ENCODE assay signal across 1 cellular context in the genomic region with DNA sequence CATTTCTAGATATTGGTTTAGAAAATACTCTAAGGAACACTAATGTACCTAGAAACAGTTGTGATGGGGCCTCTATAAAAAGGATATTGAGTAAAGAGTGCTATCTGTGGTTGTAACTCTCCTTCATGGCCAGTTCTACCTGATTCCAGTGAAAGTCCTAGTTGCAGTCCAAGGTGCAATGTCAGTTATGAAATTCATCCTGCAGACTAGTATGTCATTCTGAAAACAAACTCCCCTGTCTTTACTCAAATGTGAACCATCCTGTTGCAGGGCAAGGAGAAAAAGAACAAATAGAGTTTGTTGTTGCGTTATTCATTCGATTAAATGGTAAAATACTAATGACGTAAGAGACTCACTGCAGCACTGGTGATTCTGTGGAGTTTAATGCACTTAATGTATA.
TF ChIP-seq lines count a peak whose summit lies in the region.

No MANE protein-coding gene starts in this region.

TF ChIP-seq in HepG2, 621 proteins besides CTCF, POLR2A, EP300 and RAD21 (continued from another document):
- no peak for TF ChIP-seq RARG (CRISPR knock-in tag; IDR thresholded peaks at IDR 0.05; ENCODE audit: low read depth)
- TF ChIP-seq SIX4 (CRISPR knock-in tag; IDR thresholded peaks at IDR 0.05): no peak
- TF ChIP-seq SKI (IDR thresholded peaks at IDR 0.05; ENCODE audit: partially characterized antibody): peak; percentile 44
- TF ChIP-seq BRCA1 (CRISPR knock-in tag; IDR thresholded peaks at IDR 0.05): no peak
- TF ChIP-seq ZNF124 (CRISPR knock-in tag; IDR thresholded peaks at IDR 0.05): no peak
- no peak for TF ChIP-seq HOXA7 (CRISPR knock-in tag; IDR thresholded peaks at IDR 0.05)
- TF ChIP-seq SMAD3 (CRISPR knock-in tag; IDR thresholded peaks at IDR 0.05): peak; percentile 37; the same call in 1 of the 2 replicates
- TF ChIP-seq ZNF547 (CRISPR knock-in tag; IDR thresholded peaks at IDR 0.05): no peak
- TF ChIP-seq LBX2 (CRISPR knock-in tag; IDR thresholded peaks at IDR 0.05; ENCODE audit: borderline replicate concordance): no peak
- peak; percentile 40; the same call in 1 of the 2 replicates for TF ChIP-seq HDAC1 (CRISPR knock-in tag; IDR thresholded peaks at IDR 0.05)
- no peak for TF ChIP-seq FOXJ3 (CRISPR knock-in tag; IDR thresholded peaks at IDR 0.05; ENCODE audit: borderline replicate concordance)
- no peak for TF ChIP-seq ZNF670 (CRISPR knock-in tag; IDR thresholded peaks at IDR 0.05; ENCODE audit: borderline replicate concordance)
- TF ChIP-seq BCL6 (CRISPR knock-in tag; IDR thresholded peaks at IDR 0.05): peak; percentile 81
- no peak for TF ChIP-seq ETV6 (CRISPR knock-in tag; conservative IDR thresholded peaks at IDR 0.05)
- TF ChIP-seq RNF2 (conservative IDR thresholded peaks at IDR 0.05; ENCODE audit: low read depth): no peak
- TF ChIP-seq HNRNPH1 (optimal IDR thresholded peaks at IDR 0.05; ENCODE audit: low read depth, low read length): no peak
- no peak for TF ChIP-seq MAFG (CRISPR knock-in tag; IDR thresholded peaks at IDR 0.05)
- TF ChIP-seq ZKSCAN1 (IDR thresholded peaks at IDR 0.05; ENCODE audit: low read length): no peak
- TF ChIP-seq ZNF770 (CRISPR knock-in tag; IDR thresholded peaks at IDR 0.05): no peak
- peak; percentile 68 for TF ChIP-seq SOX5 (CRISPR knock-in tag; IDR thresholded peaks at IDR 0.05; ENCODE audit: borderline replicate concordance)
- TF ChIP-seq ZNF430 (CRISPR knock-in tag; IDR thresholded peaks at IDR 0.05): no peak
- no peak for TF ChIP-seq SALL2 (CRISPR knock-in tag; IDR thresholded peaks at IDR 0.05)
- TF ChIP-seq, protein P1, sequence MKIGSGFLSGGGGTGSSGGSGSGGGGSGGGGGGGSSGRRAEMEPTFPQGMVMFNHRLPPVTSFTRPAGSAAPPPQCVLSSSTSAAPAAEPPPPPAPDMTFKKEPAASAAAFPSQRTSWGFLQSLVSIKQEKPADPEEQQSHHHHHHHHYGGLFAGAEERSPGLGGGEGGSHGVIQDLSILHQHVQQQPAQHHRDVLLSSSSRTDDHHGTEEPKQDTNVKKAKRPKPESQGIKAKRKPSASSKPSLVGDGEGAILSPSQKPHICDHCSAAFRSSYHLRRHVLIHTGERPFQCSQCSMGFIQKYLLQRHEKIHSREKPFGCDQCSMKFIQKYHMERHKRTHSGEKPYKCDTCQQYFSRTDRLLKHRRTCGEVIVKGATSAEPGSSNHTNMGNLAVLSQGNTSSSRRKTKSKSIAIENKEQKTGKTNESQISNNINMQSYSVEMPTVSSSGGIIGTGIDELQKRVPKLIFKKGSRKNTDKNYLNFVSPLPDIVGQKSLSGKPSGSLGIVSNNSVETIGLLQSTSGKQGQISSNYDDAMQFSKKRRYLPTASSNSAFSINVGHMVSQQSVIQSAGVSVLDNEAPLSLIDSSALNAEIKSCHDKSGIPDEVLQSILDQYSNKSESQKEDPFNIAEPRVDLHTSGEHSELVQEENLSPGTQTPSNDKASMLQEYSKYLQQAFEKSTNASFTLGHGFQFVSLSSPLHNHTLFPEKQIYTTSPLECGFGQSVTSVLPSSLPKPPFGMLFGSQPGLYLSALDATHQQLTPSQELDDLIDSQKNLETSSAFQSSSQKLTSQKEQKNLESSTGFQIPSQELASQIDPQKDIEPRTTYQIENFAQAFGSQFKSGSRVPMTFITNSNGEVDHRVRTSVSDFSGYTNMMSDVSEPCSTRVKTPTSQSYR (CRISPR knock-in tag; IDR thresholded peaks at IDR 0.05; ENCODE audit: borderline replicate concordance): no peak
- no peak for TF ChIP-seq ZNF780A (CRISPR knock-in tag; IDR thresholded peaks at IDR 0.05)
- TF ChIP-seq TBL1XR1 (IDR thresholded peaks at IDR 0.05; ENCODE audit: borderline replicate concordance, low read length, partially characterized antibody): no peak
- no peak for TF ChIP-seq ZNF350 (CRISPR knock-in tag; IDR thresholded peaks at IDR 0.05; ENCODE audit: borderline replicate concordance, low read depth)
- no peak for TF ChIP-seq ZNF253 (CRISPR knock-in tag; IDR thresholded peaks at IDR 0.05; ENCODE audit: borderline replicate concordance)
- TF ChIP-seq SUZ12 (IDR thresholded peaks at IDR 0.05; ENCODE audit: low read depth, low read length): no peak
- peak; percentile 64 for TF ChIP-seq FOXP4 (CRISPR knock-in tag; IDR thresholded peaks at IDR 0.05)
- no peak for TF ChIP-seq ZNF788 (CRISPR knock-in tag; IDR thresholded peaks at IDR 0.05; ENCODE audit: borderline replicate concordance)
- TF ChIP-seq HINFP (CRISPR knock-in tag; IDR thresholded peaks at IDR 0.05; ENCODE audit: low read depth): no peak
- TF ChIP-seq ZBTB25 (CRISPR knock-in tag; IDR thresholded peaks at IDR 0.05): no peak
- TF ChIP-seq ZNF235 (CRISPR knock-in tag; IDR thresholded peaks at IDR 0.05; ENCODE audit: borderline replicate concordance): no peak
- no peak for TF ChIP-seq NPAS2 (CRISPR knock-in tag; IDR thresholded peaks at IDR 0.05; ENCODE audit: borderline replicate concordance)
- TF ChIP-seq GLMP (CRISPR knock-in tag; IDR thresholded peaks at IDR 0.05; ENCODE audit: borderline replicate concordance): no peak
- TF ChIP-seq ATF7-NPFF (CRISPR knock-in tag; IDR thresholded peaks at IDR 0.05; ENCODE audit: low read depth): no peak
